ENCODE assay signal across 18 cellular contexts in the genomic region with DNA sequence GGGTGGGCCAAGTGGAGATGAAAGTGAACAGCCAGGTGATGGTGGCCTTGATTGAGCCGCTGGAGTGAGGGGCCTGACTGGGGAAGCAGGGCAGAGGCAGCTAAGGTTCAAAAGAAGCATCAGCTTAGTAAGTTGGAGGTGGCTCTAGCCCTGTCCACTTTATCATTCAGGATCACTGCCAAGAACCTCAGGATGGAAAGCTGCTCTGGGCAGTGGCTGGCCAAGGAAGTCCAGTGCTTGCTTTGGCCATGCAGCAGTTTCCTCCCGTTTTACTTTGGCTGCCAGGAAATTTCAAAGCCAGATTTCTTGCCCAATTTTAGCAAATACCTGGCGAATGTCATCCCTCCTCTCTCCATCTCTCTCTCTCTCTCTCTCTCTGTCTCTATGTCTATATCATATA.
A peak's percentile ranks its signal among the peaks of the same experiment; 100 is the strongest.
DNase-seq lines count a peak whose midpoint lies in the region; TF ChIP-seq lines count a peak whose summit lies in the region.
"Had no signal": no experiment of that assay in that cellular context is flagged by ENCODE, and none has a peak within 500 bp of the region (broad histone marks: within the 10 kb centered on the region; RNA-seq: fewer than 3 reads in every experiment).

No MANE protein-coding gene starts in this region.

- no peak overlapping the region for H3K4me3 ChIP-seq in LNCaP clone FGC (ENCODE audit: low read depth, low read length)
- no peak overlapping the region for H3K4me3 ChIP-seq in fibroblast of pulmonary artery (replicated peaks; ENCODE audit: low read depth, low read length)
- H3K4me3 ChIP-seq: HAP-1 had no signal

- DNase-seq in LNCaP clone FGC (ENCODE audit: low read depth) (peak; percentile 13), fibroblast of pulmonary artery (ENCODE audit: low read depth) (peak; percentile 8), pulmonary artery endothelial cell (ENCODE audit: low read depth, low spot score) (peak; percentile 45), occipital lobe (lab: John Stamatoyannopoulos, UW) (no peak), NCI-H2029 treated with DMSO at 0.1 percent for 48 hours (lab: John Stamatoyannopoulos, UW) (no peak), NCI-H2029 (lab: John Stamatoyannopoulos, UW) (no peak)
- DNase-seq: CD4-positive, alpha-beta memory T cell; DMS79; IMR-90; Karpas-422; NCI-H1105; NCI-H1694; NCI-H345; NCI-H69; OCI-M1; RPMI8226 had no signal

- no peak for TF ChIP-seq CTCF in LNCaP clone FGC (IDR thresholded peaks at IDR 0.05; ENCODE audit: control insufficient read depth, extremely low read depth, insufficient read depth)
- no peak for TF ChIP-seq CTCF in VCaP (conservative IDR thresholded peaks at IDR 0.05)
- no peak for TF ChIP-seq CTCF in fibroblast of pulmonary artery (IDR thresholded peaks at IDR 0.05; ENCODE audit: low read length, missing control alignments)

- H3K27ac ChIP-seq in VCaP = peak overlapping the region; percentile 43

Comparison
In these comparisons a context has a peak if more than half of its experiments do, and no peak if none do; other contexts are left out.
1. DNase-seq: peak in LNCaP clone FGC (single experiment), fibroblast of pulmonary artery (single experiment) and pulmonary artery endothelial cell (single experiment); none in occipital lobe (single experiment), NCI-H2029 treated with DMSO at 0.1 percent for 48 hours (single experiment) and NCI-H2029 (single experiment).